ENCODE assay signal across 14 cellular contexts in the genomic region with DNA sequence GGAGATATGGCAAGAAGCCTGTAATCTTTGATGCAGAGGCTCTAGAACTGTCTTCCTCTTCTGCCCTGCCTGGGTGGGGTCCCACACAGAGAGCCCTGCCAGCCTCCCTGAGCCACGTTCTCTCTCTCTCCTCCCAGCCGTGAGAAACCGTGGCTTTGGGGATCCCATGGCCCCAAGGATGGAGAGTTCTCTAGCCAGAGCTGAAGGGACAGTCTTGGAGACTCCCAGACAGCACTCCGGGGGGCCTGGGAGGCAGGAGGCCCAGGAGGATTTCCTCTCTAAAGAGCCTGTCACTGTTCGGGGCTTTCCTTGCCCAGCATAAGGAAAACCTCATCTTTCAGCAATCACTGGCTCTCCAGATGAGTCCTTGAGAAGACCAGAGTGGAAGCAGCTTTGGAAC.
DNase-seq lines count a peak whose midpoint lies in the region; ATAC-seq and TF ChIP-seq lines count a peak whose summit lies in the region.
"Had no signal": no experiment of that assay in that cellular context is flagged by ENCODE, and none has a peak within 500 bp of the region (broad histone marks: within the 10 kb centered on the region; RNA-seq: fewer than 3 reads in every experiment).

No MANE protein-coding gene starts in this region.

- ATAC-seq in left lobe of liver (peak; percentile 23), HG03565 (IDR thresholded peaks at IDR 0.05; ENCODE audit: unreplicated experiment) (no peak), SK-N-SH treated with all-trans-retinoic acid at 6 μM for 48 hours (no peak), HG03039 (IDR thresholded peaks at IDR 0.05; ENCODE audit: unreplicated experiment) (no peak)
- ATAC-seq in stimulated activated effector memory CD8-positive, alpha-beta T cell treated with anti-CD3 and anti-CD28 coated beads, Interleukin-12 subunit alpha, Interleukin-12 subunit beta, amount 100 ng/mL, for 72 hours, result no peak

- no peaks in the 10 kb centered on the region for H3K36me3 Mint-ChIP-seq in stimulated activated effector memory CD8-positive, alpha-beta T cell treated with anti-CD3 and anti-CD28 coated beads, Interleukin-12 subunit alpha, Interleukin-12 subunit beta, amount 100 ng/mL, for 72 hours

- intact Hi-C loops in adrenal gland (cut with DNase I), result loop anchor here in 1 of 2 donors (10.0 kb wide), 1 partner anchor 73 kb away; no protein-coding TSS in a partner anchor

- no peak overlapping the region for H3K4me3 ChIP-seq in adrenal gland
- H3K4me3 ChIP-seq: MG63 had no signal

- H3K4me1 Mint-ChIP-seq in stimulated activated effector memory CD8-positive, alpha-beta T cell treated with anti-CD3 and anti-CD28 coated beads, Interleukin-12 subunit alpha, Interleukin-12 subunit beta, amount 100 ng/mL, for 72 hours, result peaks cover 8% of the 10 kb centered on the region

- no peaks in the 10 kb centered on the region for H3K36me3 ChIP-seq in adrenal gland (replicated peaks in 1 of 2)
- H3K36me3 ChIP-seq: MG63 had no signal

- peaks cover 0 to 62% of the 10 kb centered on the region in 2 donors for H3K4me1 ChIP-seq in adrenal gland (replicated peaks in 1 of 2)

- H3K27ac Mint-ChIP-seq in stimulated activated effector memory CD8-positive, alpha-beta T cell treated with anti-CD3 and anti-CD28 coated beads, Interleukin-12 subunit alpha, Interleukin-12 subunit beta, amount 100 ng/mL, for 72 hours, result peak overlapping the region; percentile 39

- H3K27me3 ChIP-seq in adrenal gland, result no peaks in the 10 kb centered on the region
- H3K27me3 ChIP-seq: MG63 had no signal

- TF ChIP-seq POLR2A in adrenal gland (IDR thresholded peaks at IDR 0.05), result no peak

- 50 to 71% (median 60%) methylated on average over 5 of the region's 5 CpGs; no CpG with 5 or more reads in 1 of the 4 donors for WGBS in adrenal gland, 4 donors

- peak overlapping the region in 3 of 5 donors; percentile 23 to 90 (median 62) for H3K27ac ChIP-seq in adrenal gland

- DNase-seq in EH (ENCODE audit: low read depth), result peak; percentile 24
- DNase-seq in adrenal gland, result no peak
- no peak for DNase-seq in left lobe of liver (ENCODE audit: low spot score)
- peak in 1 of 2 donors; percentile 38 for DNase-seq in stimulated activated effector memory CD8-positive, alpha-beta T cell treated with anti-CD3 and anti-CD28 coated beads, Interleukin-12 subunit alpha, Interleukin-12 subunit beta, amount 100 ng/mL, for 72 hours (ENCODE audit: low spot score in 2 of 2)
- DNase-seq in NCI-H774 (lab: John Stamatoyannopoulos, UW), result no peak
- DNase-seq: GOT3, islet precursor cell, NCI-H2107, nephron progenitor cell, SK-N-SH had no signal

- no peaks in the 10 kb centered on the region for H3K9me3 Mint-ChIP-seq in stimulated activated effector memory CD8-positive, alpha-beta T cell treated with anti-CD3 and anti-CD28 coated beads, Interleukin-12 subunit alpha, Interleukin-12 subunit beta, amount 100 ng/mL, for 72 hours

- no peak for TF ChIP-seq CTCF in adrenal gland (IDR thresholded peaks at IDR 0.05)

- no peak overlapping the region for H3K4me3 Mint-ChIP-seq in stimulated activated effector memory CD8-positive, alpha-beta T cell treated with anti-CD3 and anti-CD28 coated beads, Interleukin-12 subunit alpha, Interleukin-12 subunit beta, amount 100 ng/mL, for 72 hours
- H3K4me3 Mint-ChIP-seq: nephron progenitor cell had no signal

- no peaks in the 10 kb centered on the region for H3K9me3 ChIP-seq in adrenal gland (replicated peaks in 1 of 3)
- H3K9me3 ChIP-seq: SK-N-SH had no signal

TF ChIP-seq in SK-N-SH treated with all-trans-retinoic acid at 6 μM for 48 hours, 23 proteins besides CTCF, POLR2A, EP300 and RAD21:
- no peak for TF ChIP-seq BACH2 (CRISPR knock-in tag; IDR thresholded peaks at IDR 0.05; ENCODE audit: borderline replicate concordance)
- TF ChIP-seq, protein P1, sequence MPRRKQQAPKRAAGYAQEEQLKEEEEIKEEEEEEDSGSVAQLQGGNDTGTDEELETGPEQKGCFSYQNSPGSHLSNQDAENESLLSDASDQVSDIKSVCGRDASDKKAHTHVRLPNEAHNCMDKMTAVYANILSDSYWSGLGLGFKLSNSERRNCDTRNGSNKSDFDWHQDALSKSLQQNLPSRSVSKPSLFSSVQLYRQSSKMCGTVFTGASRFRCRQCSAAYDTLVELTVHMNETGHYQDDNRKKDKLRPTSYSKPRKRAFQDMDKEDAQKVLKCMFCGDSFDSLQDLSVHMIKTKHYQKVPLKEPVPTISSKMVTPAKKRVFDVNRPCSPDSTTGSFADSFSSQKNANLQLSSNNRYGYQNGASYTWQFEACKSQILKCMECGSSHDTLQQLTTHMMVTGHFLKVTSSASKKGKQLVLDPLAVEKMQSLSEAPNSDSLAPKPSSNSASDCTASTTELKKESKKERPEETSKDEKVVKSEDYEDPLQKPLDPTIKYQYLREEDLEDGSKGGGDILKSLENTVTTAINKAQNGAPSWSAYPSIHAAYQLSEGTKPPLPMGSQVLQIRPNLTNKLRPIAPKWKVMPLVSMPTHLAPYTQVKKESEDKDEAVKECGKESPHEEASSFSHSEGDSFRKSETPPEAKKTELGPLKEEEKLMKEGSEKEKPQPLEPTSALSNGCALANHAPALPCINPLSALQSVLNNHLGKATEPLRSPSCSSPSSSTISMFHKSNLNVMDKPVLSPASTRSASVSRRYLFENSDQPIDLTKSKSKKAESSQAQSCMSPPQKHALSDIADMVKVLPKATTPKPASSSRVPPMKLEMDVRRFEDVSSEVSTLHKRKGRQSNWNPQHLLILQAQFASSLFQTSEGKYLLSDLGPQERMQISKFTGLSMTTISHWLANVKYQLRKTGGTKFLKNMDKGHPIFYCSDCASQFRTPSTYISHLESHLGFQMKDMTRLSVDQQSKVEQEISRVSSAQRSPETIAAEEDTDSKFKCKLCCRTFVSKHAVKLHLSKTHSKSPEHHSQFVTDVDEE (CRISPR knock-in tag; IDR thresholded peaks at IDR 0.05), result no peak
- TF ChIP-seq ZFP3 (CRISPR knock-in tag; IDR thresholded peaks at IDR 0.05), result no peak
- TF ChIP-seq OSR1 (CRISPR knock-in tag; IDR thresholded peaks at IDR 0.05), result no peak
- TF ChIP-seq, protein P2, sequence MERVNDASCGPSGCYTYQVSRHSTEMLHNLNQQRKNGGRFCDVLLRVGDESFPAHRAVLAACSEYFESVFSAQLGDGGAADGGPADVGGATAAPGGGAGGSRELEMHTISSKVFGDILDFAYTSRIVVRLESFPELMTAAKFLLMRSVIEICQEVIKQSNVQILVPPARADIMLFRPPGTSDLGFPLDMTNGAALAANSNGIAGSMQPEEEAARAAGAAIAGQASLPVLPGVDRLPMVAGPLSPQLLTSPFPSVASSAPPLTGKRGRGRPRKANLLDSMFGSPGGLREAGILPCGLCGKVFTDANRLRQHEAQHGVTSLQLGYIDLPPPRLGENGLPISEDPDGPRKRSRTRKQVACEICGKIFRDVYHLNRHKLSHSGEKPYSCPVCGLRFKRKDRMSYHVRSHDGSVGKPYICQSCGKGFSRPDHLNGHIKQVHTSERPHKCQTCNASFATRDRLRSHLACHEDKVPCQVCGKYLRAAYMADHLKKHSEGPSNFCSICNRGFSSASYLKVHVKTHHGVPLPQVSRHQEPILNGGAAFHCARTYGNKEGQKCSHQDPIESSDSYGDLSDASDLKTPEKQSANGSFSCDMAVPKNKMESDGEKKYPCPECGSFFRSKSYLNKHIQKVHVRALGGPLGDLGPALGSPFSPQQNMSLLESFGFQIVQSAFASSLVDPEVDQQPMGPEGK (CRISPR knock-in tag; IDR thresholded peaks at IDR 0.05; ENCODE audit: borderline replicate concordance), result no peak
